In genomic region chr9:121353246-121353975, GRCh38 we compare ENCODE assay signal across 8 cellular contexts. TPM values are rescaled to one million over a fixed set of nuclear protein-coding genes. Genes with fewer than 3 reads are reported as not detected.
A peak's percentile ranks its signal among the peaks of the same experiment; 100 is the strongest.
DNase-seq lines count a peak whose midpoint lies in the region; ATAC-seq and TF ChIP-seq lines count a peak whose summit lies in the region.

No MANE protein-coding gene starts in this region.

- no peaks in the 10 kb centered on the region for H3K27me3 ChIP-seq in CD4-positive, alpha-beta T cell (ENCODE audit: control insufficient read depth, insufficient read depth, low read length)
- H3K27me3 ChIP-seq in Loucy (ENCODE audit: insufficient read depth, low read length, poor library complexity, severe bottlenecking) (peaks cover 24% of the 10 kb centered on the region), skeletal muscle tissue (ENCODE audit: control insufficient read depth in 3 of 3, insufficient read depth in 3 of 3, low read length in 3 of 3) (no peaks in the 10 kb centered on the region), SK-N-SH (ENCODE audit: insufficient read depth) (no peaks in the 10 kb centered on the region), tibial artery (no peaks in the 10 kb centered on the region)

- H3K9me3 Mint-ChIP-seq in CD4-positive, alpha-beta T cell = no peaks in the 10 kb centered on the region

- intact Hi-C loops in CD4-positive, alpha-beta T cell (cut with DNase I, micrococcal nuclease) = no loop called here
- intact Hi-C loops in tibial artery (cut with DNase I; ENCODE audit: low total_unique reads) = no loop called here

- H3K79me2 ChIP-seq in Loucy (ENCODE audit: insufficient read depth, low read length) = no peaks in the 10 kb centered on the region
- peaks cover 13% of the 10 kb centered on the region; the same call in 1 of the 2 replicates for H3K79me2 ChIP-seq in SK-N-SH (ENCODE audit: insufficient read depth)

- peak overlapping the region; percentile 53 for H2AFZ ChIP-seq in Loucy (ENCODE audit: low read length)
- H2AFZ ChIP-seq in SK-N-SH (ENCODE audit: low read depth) = no peak overlapping the region

- no peaks in the 10 kb centered on the region for H3K9me3 ChIP-seq in CD4-positive, alpha-beta T cell (ENCODE audit: control insufficient read depth, low read length)
- no peaks in the 10 kb centered on the region for H3K9me3 ChIP-seq in Loucy (ENCODE audit: insufficient read depth, low read depth, low read length)
- no peaks in the 10 kb centered on the region for H3K9me3 ChIP-seq in skeletal muscle tissue (ENCODE audit: control insufficient read depth in 3 of 3, low read length in 3 of 3)
- H3K9me3 ChIP-seq in SK-N-SH = no peaks in the 10 kb centered on the region
- no peaks in the 10 kb centered on the region for H3K9me3 ChIP-seq in tibial artery

- H3F3A ChIP-seq in Loucy (ENCODE audit: low read depth) = no peaks in the 10 kb centered on the region; the same call in 1 of the 2 replicates
- peaks cover 22% of the 10 kb centered on the region for H3F3A ChIP-seq in SK-N-SH (replicated peaks; ENCODE audit: insufficient read depth)

- no peak for TF ChIP-seq RAD21 in SK-N-SH (IDR thresholded peaks at IDR 0.05; ENCODE audit: low read length)

- CTCF ChIA-PET in CD4-positive, alpha-beta T cell (lab: Charles Lee) = interaction anchor here (1.4 to 2.2 kb wide), 2 partner anchors 11 to 34 kb away, joined by 5 to 8 read pairs; no protein-coding TSS in a partner anchor
- CTCF ChIA-PET in SK-N-SH (lab: Yijun Ruan, JAX) = interaction anchor here (1.8 to 2.2 kb wide), 2 partner anchors 11 to 33 kb away, joined by 7 to 13 read pairs; no protein-coding TSS in a partner anchor

- H3K9me2 ChIP-seq in Loucy (replicated peaks; ENCODE audit: low read depth, low read length) (no peaks in the 10 kb centered on the region), SK-N-SH (no peaks in the 10 kb centered on the region)

- H3K9ac ChIP-seq in Loucy (ENCODE audit: low read depth, low read length, poor library complexity, severe bottlenecking) = no peak overlapping the region
- H3K9ac ChIP-seq in skeletal muscle tissue (ENCODE audit: low read depth in 1 of 3, low read length in 3 of 3) = no peak overlapping the region
- H3K9ac ChIP-seq in SK-N-SH = no peak overlapping the region

- H3K27ac Mint-ChIP-seq in CD4-positive, alpha-beta T cell = peak overlapping the region; percentile 62

- H3K4me3 ChIP-seq in Loucy (ENCODE audit: low read length, poor library complexity, severe bottlenecking) (no peak overlapping the region), skeletal muscle tissue (ENCODE audit: low read length in 3 of 3) (no peak overlapping the region), SK-N-SH (ENCODE audit: low read depth in 2 of 2, low read length in 1 of 2) (no peak overlapping the region), tibial artery (no peak overlapping the region)

- no peak overlapping the region for H3K27ac ChIP-seq in CD4-positive, alpha-beta T cell (ENCODE audit: low read depth, low read length)
- H3K27ac ChIP-seq in angular gyrus (ENCODE audit: low read depth, low read length) (peak overlapping the region; percentile 1), skeletal muscle tissue (ENCODE audit: low read depth, low read length) (peak overlapping the region; percentile 73), SK-N-SH (ENCODE audit: low read depth in 2 of 2, low read length in 1 of 2) (no peak overlapping the region), tibial artery (peak overlapping the region in 1 of 2 donors; percentile 60)

- H4K20me1 ChIP-seq in Loucy (ENCODE audit: insufficient read depth, low read length, poor library complexity, severe bottlenecking) = no peaks in the 10 kb centered on the region
- H4K20me1 ChIP-seq in SK-N-SH (ENCODE audit: insufficient read depth) = no peaks in the 10 kb centered on the region

- TF ChIP-seq EP300 in SK-N-SH (IDR thresholded peaks at IDR 0.05; ENCODE audit: borderline replicate concordance in 1 of 2, low read depth in 1 of 2, low read length in 1 of 2) = no peak

- ATAC-seq in CD4-positive, alpha-beta T cell (ENCODE audit: poor library complexity) = peak; percentile 83
- ATAC-seq in GM21390 (IDR thresholded peaks at IDR 0.05; ENCODE audit: unreplicated experiment) = peak; percentile 97

- no peaks in the 10 kb centered on the region for H3K36me3 ChIP-seq in Loucy (ENCODE audit: insufficient read depth, low read length)
- H3K36me3 ChIP-seq in skeletal muscle tissue (ENCODE audit: control insufficient read depth in 3 of 3, insufficient read depth in 3 of 3, low read length in 3 of 3) = peaks cover 13 to 43% (median 41%) of the 10 kb centered on the region in 3 donors
- H3K36me3 ChIP-seq in SK-N-SH (replicated peaks in 1 of 2; ENCODE audit: control insufficient read depth in 1 of 2, insufficient read depth in 2 of 2, low read length in 1 of 2) = peaks cover 8 to 27% of the 10 kb centered on the region in 2 experiments
- peaks cover 33 to 51% (median 49%) of the 10 kb centered on the region in 3 donors for H3K36me3 ChIP-seq in tibial artery

- H3K4me1 Mint-ChIP-seq in CD4-positive, alpha-beta T cell (ENCODE audit: low read depth) = peaks cover 35% of the 10 kb centered on the region

- POLR2A ChIA-PET in CD4-positive, alpha-beta T cell (lab: Charles Lee) = interaction anchor here (1.2 to 2.5 kb wide), 3 partner anchors 10 to 16 kb away, joined by 3 to 11 read pairs (median 8); no protein-coding TSS in a partner anchor
- POLR2A ChIA-PET in SK-N-SH (lab: Yijun Ruan, JAX) = no interaction called here

- H3K4me1 ChIP-seq in Loucy (ENCODE audit: insufficient read depth, low read length, poor library complexity, severe bottlenecking) (peaks cover 23% of the 10 kb centered on the region), skeletal muscle tissue (ENCODE audit: control insufficient read depth in 3 of 3, insufficient read depth in 3 of 3, low read length in 3 of 3) (peaks cover 37 to 62% (median 47%) of the 10 kb centered on the region in 3 donors), SK-N-SH (ENCODE audit: control insufficient read depth in 1 of 2, insufficient read depth in 2 of 2, low read depth in 1 of 2, low read length in 1 of 2) (peaks cover 21 to 27% of the 10 kb centered on the region in 2 experiments; a peak in 3 of 4 replicates), tibial artery (peaks cover 0 to 51% (median 32%) of the 10 kb centered on the region in 4 donors)

- no peak overlapping the region for H3K4me2 ChIP-seq in Loucy (ENCODE audit: low read depth, low read length, poor library complexity, severe bottlenecking)
- no peak overlapping the region for H3K4me2 ChIP-seq in SK-N-SH

- peak overlapping the region; percentile 17 for H3K4me3 Mint-ChIP-seq in CD4-positive, alpha-beta T cell

- no peak for TF ChIP-seq CTCF in CD4-positive, alpha-beta T cell (IDR thresholded peaks at IDR 0.05)
- TF ChIP-seq CTCF in Loucy (conservative IDR thresholded peaks at IDR 0.05; ENCODE audit: low read length) (no peak), SK-N-SH (IDR thresholded peaks at IDR 0.05) (no peak), tibial artery (IDR thresholded peaks at IDR 0.05) (no peak)

- no peaks in the 10 kb centered on the region for H3K27me3 Mint-ChIP-seq in CD4-positive, alpha-beta T cell

- DNase-seq in CD4-positive, alpha-beta T cell = peak in 5 of 10 experiments; percentile 11 to 40 (median 24)
- DNase-seq in UCSD-AML1 (lab: John Stamatoyannopoulos, UW; ENCODE audit: unreplicated experiment) (no peak), SK-N-SH (no peak), tibial artery (no peak)

- 97% methylated on average over 9 of the region's 9 CpGs for WGBS in SK-N-SH (ENCODE audit: low lambda C conversion rate)

- peaks cover 33% of the 10 kb centered on the region for H3K36me3 Mint-ChIP-seq in CD4-positive, alpha-beta T cell (ENCODE audit: low read depth)

TF ChIP-seq in SK-N-SH, 30 proteins besides CTCF, POLR2A, EP300 and RAD21 (continues in another document):
- TF ChIP-seq REST (IDR thresholded peaks at IDR 0.05; ENCODE audit: low read depth, low read length) (no peak), GABPA (IDR thresholded peaks at IDR 0.05; ENCODE audit: low read depth) (no peak), MEF2A (IDR thresholded peaks at IDR 0.05; ENCODE audit: borderline replicate concordance, low read depth) (no peak)

RNA-seq across cellular contexts. Expression of gene STOM, which starts 16.6 kb away (rescaled TPM):
- total RNA-seq in CD4-positive, alpha-beta T cell = 10 to 100 TPM; 26.1 to 27.9 TPM
- 76.7 TPM for total RNA-seq in skeletal muscle tissue
- 40.5 and 49.7 TPM in 2 replicates for polyA plus RNA-seq in SK-N-SH (2012; rRNA removed)
- 55.2 and 55.7 TPM in 2 replicates for polyA plus RNA-seq in SK-N-SH (2012; cell fraction: cytosol; rRNA removed)
- 11.9 and 21.8 TPM in 2 replicates for polyA plus RNA-seq in SK-N-SH (2012; cell fraction: nucleus; rRNA removed)

Comparison
In these comparisons a context has a peak if more than half of its experiments do, and no peak if none do; other contexts are left out.
1. H3K27ac ChIP-seq: peak in angular gyrus (single experiment) and skeletal muscle tissue (single experiment); none in CD4-positive, alpha-beta T cell (single experiment) and SK-N-SH (0 of 2).